In the genomic region with DNA sequence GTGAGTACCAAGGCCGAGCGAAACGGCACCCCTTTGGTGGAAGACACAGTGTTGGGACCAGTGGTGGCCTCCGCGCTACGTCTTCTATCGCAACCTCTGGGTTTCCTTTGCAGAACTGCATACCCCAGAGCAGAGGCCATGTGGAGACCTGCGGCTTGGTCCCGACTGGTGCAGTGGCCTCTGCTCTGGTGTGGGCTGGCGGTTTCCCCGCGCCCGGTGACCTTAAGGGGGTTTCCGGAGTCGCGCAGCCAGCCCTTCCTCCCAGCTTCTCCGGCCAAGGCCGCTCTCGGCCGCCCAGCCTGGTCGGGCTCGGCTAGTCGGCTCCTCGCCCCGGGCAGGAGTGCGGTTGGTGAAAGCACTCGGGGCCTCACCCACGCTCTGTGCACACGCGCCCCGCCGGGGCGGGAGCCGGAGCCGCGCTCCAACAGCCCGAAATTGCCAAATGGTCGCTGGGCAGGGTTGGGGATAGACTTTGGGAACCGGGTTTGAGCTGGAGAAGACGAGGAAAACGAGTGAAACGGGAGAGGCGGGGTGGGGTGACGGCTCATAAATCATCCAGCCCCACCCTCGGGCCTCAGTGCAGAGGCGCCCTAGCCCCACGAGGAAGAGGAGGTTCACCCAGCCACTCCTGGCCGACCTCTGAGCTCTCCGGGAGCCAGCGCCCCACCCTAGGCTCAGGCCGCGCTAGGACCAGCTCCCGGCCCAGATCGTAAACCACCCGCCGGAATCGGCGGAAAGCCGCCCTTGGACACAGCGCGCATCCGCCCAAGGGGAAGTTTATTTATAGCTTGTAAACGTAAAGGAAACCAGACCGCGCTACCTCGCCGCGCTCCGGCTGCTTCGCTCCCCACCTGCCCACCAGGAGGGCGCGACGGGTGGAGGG, we compare ENCODE assay signal across 1 cellular context.
TF ChIP-seq lines count a peak whose summit lies in the region.

No MANE protein-coding gene starts in this region.

TF ChIP-seq in HepG2, 621 proteins besides CTCF, POLR2A, EP300 and RAD21 (continued from another document and continues in another):
- TF ChIP-seq, protein P1, sequence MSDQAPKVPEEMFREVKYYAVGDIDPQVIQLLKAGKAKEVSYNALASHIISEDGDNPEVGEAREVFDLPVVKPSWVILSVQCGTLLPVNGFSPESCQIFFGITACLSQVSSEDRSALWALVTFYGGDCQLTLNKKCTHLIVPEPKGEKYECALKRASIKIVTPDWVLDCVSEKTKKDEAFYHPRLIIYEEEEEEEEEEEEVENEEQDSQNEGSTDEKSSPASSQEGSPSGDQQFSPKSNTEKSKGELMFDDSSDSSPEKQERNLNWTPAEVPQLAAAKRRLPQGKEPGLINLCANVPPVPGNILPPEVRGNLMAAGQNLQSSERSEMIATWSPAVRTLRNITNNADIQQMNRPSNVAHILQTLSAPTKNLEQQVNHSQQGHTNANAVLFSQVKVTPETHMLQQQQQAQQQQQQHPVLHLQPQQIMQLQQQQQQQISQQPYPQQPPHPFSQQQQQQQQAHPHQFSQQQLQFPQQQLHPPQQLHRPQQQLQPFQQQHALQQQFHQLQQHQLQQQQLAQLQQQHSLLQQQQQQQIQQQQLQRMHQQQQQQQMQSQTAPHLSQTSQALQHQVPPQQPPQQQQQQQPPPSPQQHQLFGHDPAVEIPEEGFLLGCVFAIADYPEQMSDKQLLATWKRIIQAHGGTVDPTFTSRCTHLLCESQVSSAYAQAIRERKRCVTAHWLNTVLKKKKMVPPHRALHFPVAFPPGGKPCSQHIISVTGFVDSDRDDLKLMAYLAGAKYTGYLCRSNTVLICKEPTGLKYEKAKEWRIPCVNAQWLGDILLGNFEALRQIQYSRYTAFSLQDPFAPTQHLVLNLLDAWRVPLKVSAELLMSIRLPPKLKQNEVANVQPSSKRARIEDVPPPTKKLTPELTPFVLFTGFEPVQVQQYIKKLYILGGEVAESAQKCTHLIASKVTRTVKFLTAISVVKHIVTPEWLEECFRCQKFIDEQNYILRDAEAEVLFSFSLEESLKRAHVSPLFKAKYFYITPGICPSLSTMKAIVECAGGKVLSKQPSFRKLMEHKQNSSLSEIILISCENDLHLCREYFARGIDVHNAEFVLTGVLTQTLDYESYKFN (CRISPR knock-in tag; conservative IDR thresholded peaks at IDR 0.05): 0 out of 2 replicates have a peak, but pooled peaks have one; percentile 38
- no peak for TF ChIP-seq ZNF138 (CRISPR knock-in tag; IDR thresholded peaks at IDR 0.05; ENCODE audit: low read depth)
- TF ChIP-seq, protein P2, sequence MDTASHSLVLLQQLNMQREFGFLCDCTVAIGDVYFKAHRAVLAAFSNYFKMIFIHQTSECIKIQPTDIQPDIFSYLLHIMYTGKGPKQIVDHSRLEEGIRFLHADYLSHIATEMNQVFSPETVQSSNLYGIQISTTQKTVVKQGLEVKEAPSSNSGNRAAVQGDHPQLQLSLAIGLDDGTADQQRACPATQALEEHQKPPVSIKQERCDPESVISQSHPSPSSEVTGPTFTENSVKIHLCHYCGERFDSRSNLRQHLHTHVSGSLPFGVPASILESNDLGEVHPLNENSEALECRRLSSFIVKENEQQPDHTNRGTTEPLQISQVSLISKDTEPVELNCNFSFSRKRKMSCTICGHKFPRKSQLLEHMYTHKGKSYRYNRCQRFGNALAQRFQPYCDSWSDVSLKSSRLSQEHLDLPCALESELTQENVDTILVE (CRISPR knock-in tag; IDR thresholded peaks at IDR 0.05): no peak
- TF ChIP-seq TP53 (CRISPR knock-in tag; conservative IDR thresholded peaks at IDR 0.05): 0 out of 2 replicates have a peak, but pooled peaks have one; percentile 29
- TF ChIP-seq, protein P3, sequence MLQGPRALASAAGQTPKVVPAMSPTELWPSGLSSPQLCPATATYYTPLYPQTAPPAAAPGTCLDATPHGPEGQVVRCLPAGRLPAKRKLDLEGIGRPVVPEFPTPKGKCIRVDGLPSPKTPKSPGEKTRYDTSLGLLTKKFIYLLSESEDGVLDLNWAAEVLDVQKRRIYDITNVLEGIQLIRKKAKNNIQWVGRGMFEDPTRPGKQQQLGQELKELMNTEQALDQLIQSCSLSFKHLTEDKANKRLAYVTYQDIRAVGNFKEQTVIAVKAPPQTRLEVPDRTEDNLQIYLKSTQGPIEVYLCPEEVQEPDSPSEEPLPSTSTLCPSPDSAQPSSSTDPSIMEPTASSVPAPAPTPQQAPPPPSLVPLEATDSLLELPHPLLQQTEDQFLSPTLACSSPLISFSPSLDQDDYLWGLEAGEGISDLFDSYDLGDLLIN (CRISPR knock-in tag; IDR thresholded peaks at IDR 0.05; ENCODE audit: borderline replicate concordance): no peak
- TF ChIP-seq POLR2G (IDR thresholded peaks at IDR 0.05; ENCODE audit: low read depth, low read length): peak; percentile 75
- TF ChIP-seq MZF1 (CRISPR knock-in tag; IDR thresholded peaks at IDR 0.05; ENCODE audit: borderline replicate concordance): no peak
- TF ChIP-seq, protein P4, sequence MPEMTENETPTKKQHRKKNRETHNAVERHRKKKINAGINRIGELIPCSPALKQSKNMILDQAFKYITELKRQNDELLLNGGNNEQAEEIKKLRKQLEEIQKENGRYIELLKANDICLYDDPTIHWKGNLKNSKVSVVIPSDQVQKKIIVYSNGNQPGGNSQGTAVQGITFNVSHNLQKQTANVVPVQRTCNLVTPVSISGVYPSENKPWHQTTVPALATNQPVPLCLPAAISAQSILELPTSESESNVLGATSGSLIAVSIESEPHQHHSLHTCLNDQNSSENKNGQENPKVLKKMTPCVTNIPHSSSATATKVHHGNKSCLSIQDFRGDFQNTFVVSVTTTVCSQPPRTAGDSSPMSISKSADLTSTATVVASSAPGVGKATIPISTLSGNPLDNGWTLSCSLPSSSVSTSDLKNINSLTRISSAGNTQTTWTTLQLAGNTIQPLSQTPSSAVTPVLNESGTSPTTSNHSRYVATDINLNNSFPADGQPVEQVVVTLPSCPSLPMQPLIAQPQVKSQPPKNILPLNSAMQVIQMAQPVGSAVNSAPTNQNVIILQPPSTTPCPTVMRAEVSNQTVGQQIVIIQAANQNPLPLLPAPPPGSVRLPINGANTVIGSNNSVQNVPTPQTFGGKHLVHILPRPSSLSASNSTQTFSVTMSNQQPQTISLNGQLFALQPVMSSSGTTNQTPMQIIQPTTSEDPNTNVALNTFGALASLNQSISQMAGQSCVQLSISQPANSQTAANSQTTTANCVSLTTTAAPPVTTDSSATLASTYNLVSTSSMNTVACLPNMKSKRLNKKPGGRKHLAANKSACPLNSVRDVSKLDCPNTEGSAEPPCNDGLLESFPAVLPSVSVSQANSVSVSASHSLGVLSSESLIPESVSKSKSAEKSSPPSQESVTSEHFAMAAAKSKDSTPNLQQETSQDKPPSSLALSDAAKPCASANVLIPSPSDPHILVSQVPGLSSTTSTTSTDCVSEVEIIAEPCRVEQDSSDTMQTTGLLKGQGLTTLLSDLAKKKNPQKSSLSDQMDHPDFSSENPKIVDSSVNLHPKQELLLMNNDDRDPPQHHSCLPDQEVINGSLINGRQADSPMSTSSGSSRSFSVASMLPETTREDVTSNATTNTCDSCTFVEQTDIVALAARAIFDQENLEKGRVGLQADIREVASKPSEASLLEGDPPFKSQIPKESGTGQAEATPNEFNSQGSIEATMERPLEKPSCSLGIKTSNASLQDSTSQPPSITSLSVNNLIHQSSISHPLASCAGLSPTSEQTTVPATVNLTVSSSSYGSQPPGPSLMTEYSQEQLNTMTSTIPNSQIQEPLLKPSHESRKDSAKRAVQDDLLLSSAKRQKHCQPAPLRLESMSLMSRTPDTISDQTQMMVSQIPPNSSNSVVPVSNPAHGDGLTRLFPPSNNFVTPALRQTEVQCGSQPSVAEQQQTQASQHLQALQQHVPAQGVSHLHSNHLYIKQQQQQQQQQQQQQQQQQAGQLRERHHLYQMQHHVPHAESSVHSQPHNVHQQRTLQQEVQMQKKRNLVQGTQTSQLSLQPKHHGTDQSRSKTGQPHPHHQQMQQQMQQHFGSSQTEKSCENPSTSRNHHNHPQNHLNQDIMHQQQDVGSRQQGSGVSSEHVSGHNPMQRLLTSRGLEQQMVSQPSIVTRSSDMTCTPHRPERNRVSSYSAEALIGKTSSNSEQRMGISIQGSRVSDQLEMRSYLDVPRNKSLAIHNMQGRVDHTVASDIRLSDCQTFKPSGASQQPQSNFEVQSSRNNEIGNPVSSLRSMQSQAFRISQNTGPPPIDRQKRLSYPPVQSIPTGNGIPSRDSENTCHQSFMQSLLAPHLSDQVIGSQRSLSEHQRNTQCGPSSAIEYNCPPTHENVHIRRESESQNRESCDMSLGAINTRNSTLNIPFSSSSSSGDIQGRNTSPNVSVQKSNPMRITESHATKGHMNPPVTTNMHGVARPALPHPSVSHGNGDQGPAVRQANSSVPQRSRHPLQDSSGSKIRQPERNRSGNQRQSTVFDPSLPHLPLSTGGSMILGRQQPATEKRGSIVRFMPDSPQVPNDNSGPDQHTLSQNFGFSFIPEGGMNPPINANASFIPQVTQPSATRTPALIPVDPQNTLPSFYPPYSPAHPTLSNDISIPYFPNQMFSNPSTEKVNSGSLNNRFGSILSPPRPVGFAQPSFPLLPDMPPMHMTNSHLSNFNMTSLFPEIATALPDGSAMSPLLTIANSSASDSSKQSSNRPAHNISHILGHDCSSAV (CRISPR knock-in tag; IDR thresholded peaks at IDR 0.05; ENCODE audit: borderline replicate concordance): no peak
- TF ChIP-seq, protein P5, sequence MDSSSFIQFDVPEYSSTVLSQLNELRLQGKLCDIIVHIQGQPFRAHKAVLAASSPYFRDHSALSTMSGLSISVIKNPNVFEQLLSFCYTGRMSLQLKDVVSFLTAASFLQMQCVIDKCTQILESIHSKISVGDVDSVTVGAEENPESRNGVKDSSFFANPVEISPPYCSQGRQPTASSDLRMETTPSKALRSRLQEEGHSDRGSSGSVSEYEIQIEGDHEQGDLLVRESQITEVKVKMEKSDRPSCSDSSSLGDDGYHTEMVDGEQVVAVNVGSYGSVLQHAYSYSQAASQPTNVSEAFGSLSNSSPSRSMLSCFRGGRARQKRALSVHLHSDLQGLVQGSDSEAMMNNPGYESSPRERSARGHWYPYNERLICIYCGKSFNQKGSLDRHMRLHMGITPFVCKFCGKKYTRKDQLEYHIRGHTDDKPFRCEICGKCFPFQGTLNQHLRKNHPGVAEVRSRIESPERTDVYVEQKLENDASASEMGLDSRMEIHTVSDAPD (CRISPR knock-in tag; IDR thresholded peaks at IDR 0.05): no peak
- TF ChIP-seq, protein P6, sequence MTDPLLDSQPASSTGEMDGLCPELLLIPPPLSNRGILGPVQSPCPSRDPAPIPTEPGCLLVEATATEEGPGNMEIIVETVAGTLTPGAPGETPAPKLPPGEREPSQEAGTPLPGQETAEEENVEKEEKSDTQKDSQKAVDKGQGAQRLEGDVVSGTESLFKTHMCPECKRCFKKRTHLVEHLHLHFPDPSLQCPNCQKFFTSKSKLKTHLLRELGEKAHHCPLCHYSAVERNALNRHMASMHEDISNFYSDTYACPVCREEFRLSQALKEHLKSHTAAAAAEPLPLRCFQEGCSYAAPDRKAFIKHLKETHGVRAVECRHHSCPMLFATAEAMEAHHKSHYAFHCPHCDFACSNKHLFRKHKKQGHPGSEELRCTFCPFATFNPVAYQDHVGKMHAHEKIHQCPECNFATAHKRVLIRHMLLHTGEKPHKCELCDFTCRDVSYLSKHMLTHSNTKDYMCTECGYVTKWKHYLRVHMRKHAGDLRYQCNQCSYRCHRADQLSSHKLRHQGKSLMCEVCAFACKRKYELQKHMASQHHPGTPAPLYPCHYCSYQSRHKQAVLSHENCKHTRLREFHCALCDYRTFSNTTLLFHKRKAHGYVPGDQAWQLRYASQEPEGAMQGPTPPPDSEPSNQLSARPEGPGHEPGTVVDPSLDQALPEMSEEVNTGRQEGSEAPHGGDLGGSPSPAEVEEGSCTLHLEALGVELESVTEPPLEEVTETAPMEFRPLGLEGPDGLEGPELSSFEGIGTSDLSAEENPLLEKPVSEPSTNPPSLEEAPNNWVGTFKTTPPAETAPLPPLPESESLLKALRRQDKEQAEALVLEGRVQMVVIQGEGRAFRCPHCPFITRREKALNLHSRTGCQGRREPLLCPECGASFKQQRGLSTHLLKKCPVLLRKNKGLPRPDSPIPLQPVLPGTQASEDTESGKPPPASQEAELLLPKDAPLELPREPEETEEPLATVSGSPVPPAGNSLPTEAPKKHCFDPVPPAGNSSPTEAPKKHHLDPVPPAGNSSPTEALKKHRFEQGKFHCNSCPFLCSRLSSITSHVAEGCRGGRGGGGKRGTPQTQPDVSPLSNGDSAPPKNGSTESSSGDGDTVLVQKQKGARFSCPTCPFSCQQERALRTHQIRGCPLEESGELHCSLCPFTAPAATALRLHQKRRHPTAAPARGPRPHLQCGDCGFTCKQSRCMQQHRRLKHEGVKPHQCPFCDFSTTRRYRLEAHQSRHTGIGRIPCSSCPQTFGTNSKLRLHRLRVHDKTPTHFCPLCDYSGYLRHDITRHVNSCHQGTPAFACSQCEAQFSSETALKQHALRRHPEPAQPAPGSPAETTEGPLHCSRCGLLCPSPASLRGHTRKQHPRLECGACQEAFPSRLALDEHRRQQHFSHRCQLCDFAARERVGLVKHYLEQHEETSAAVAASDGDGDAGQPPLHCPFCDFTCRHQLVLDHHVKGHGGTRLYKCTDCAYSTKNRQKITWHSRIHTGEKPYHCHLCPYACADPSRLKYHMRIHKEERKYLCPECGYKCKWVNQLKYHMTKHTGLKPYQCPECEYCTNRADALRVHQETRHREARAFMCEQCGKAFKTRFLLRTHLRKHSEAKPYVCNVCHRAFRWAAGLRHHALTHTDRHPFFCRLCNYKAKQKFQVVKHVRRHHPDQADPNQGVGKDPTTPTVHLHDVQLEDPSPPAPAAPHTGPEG (CRISPR knock-in tag; IDR thresholded peaks at IDR 0.05): 0 out of 2 replicates have a peak, but pooled peaks have one; percentile 19
- TF ChIP-seq, protein P7, sequence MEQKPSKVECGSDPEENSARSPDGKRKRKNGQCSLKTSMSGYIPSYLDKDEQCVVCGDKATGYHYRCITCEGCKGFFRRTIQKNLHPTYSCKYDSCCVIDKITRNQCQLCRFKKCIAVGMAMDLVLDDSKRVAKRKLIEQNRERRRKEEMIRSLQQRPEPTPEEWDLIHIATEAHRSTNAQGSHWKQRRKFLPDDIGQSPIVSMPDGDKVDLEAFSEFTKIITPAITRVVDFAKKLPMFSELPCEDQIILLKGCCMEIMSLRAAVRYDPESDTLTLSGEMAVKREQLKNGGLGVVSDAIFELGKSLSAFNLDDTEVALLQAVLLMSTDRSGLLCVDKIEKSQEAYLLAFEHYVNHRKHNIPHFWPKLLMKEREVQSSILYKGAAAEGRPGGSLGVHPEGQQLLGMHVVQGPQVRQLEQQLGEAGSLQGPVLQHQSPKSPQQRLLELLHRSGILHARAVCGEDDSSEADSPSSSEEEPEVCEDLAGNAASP (CRISPR knock-in tag; IDR thresholded peaks at IDR 0.05; ENCODE audit: borderline replicate concordance): no peak
- TF ChIP-seq, protein P8, sequence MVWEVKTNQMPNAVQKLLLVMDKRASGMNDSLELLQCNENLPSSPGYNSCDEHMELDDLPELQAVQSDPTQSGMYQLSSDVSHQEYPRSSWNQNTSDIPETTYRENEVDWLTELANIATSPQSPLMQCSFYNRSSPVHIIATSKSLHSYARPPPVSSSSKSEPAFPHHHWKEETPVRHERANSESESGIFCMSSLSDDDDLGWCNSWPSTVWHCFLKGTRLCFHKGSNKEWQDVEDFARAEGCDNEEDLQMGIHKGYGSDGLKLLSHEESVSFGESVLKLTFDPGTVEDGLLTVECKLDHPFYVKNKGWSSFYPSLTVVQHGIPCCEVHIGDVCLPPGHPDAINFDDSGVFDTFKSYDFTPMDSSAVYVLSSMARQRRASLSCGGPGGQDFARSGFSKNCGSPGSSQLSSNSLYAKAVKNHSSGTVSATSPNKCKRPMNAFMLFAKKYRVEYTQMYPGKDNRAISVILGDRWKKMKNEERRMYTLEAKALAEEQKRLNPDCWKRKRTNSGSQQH (CRISPR knock-in tag; IDR thresholded peaks at IDR 0.05; ENCODE audit: low read depth): no peak
- TF ChIP-seq, protein P9, sequence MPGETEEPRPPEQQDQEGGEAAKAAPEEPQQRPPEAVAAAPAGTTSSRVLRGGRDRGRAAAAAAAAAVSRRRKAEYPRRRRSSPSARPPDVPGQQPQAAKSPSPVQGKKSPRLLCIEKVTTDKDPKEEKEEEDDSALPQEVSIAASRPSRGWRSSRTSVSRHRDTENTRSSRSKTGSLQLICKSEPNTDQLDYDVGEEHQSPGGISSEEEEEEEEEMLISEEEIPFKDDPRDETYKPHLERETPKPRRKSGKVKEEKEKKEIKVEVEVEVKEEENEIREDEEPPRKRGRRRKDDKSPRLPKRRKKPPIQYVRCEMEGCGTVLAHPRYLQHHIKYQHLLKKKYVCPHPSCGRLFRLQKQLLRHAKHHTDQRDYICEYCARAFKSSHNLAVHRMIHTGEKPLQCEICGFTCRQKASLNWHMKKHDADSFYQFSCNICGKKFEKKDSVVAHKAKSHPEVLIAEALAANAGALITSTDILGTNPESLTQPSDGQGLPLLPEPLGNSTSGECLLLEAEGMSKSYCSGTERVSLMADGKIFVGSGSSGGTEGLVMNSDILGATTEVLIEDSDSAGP (CRISPR knock-in tag; IDR thresholded peaks at IDR 0.05; ENCODE audit: borderline replicate concordance): peak; percentile 40
